ENCODE assay signal across 19 cellular contexts in genomic region chr9:16145196-16145950, GRCh38.
DNase-seq lines count a peak whose midpoint lies in the region; ATAC-seq, FAIRE-seq and TF ChIP-seq lines count a peak whose summit lies in the region.
"Had no signal": no experiment of that assay in that cellular context is flagged by ENCODE, and none has a peak within 500 bp of the region (broad histone marks: within the 10 kb centered on the region; RNA-seq: fewer than 3 reads in every experiment).

No MANE protein-coding gene starts in this region.

- H3K4me2 ChIP-seq in GM23338 = no peak overlapping the region
- no peak overlapping the region for H3K4me2 ChIP-seq in astrocyte (ENCODE audit: low read length)
- no peak overlapping the region for H3K4me2 ChIP-seq in mesendoderm (ENCODE audit: low read length)

- no peak overlapping the region for H2AK5ac ChIP-seq in mesendoderm (ENCODE audit: low read length)

- H3K27me3 ChIP-seq in GM23338 (ENCODE audit: insufficient read depth) = no peaks in the 10 kb centered on the region
- no peaks in the 10 kb centered on the region for H3K27me3 ChIP-seq in astrocyte (ENCODE audit: insufficient read depth, low read length)
- H3K27me3 ChIP-seq in mesendoderm (ENCODE audit: insufficient read depth, low read length, poor library complexity) = no peaks in the 10 kb centered on the region
- no peaks in the 10 kb centered on the region for H3K27me3 ChIP-seq in esophagus squamous epithelium
- H3K27me3 ChIP-seq: heart left ventricle, Peyer's patch, right atrium auricular region had no signal

- no peak overlapping the region for H2BK15ac ChIP-seq in mesendoderm (replicated peaks; ENCODE audit: low read depth)

- H3K56ac ChIP-seq in mesendoderm (ENCODE audit: low read length) = no peak overlapping the region

- no peaks in the 10 kb centered on the region for H3F3A ChIP-seq in GM23338 (replicated peaks; ENCODE audit: low read depth)

- TF ChIP-seq POLR2A in esophagus squamous epithelium (IDR thresholded peaks at IDR 0.05) = no peak

- no peak overlapping the region for H4K8ac ChIP-seq in mesendoderm (ENCODE audit: low read depth, low read length)

- no peak overlapping the region for H4K5ac ChIP-seq in mesendoderm (ENCODE audit: low read length)

- peak; percentile 32 for DNase-seq in A172 (ENCODE audit: low spot score)
- DNase-seq in GM23338 (ENCODE audit: low spot score) = no peak
- DNase-seq in astrocyte (ENCODE audit: low read depth) = peak; percentile 67
- DNase-seq in mesendoderm = peak; percentile 47
- no peak for DNase-seq in esophagus squamous epithelium (lab: John Stamatoyannopoulos, UW)
- no peak for DNase-seq in superior temporal gyrus (ENCODE audit: extremely low spot score)
- no peak for DNase-seq in cerebellar nuclear complex (lab: John Stamatoyannopoulos, UW)
- DNase-seq: activated CD4-positive, alpha-beta T cell treated with anti-CD3 and anti-CD28 coated beads, Interleukin-2, amount 50 U/mL, for 4 hours; activated naive CD4-positive, alpha-beta T cell treated with anti-CD3 and anti-CD28 coated beads, Interleukin-2, amount 50 U/mL, for 16 hours; activated T-cell treated with anti-CD3 and anti-CD28 coated beads, Interleukin-2, amount 50 U/mL, for 1 hour; CD4-positive, alpha-beta memory T cell; heart left ventricle; NCI-H2081; NCI-H774; Peyer's patch had no signal

- no peak for FAIRE-seq in astrocyte (lab: Jason Lieb, UNC)

- H3K79me1 ChIP-seq in mesendoderm (ENCODE audit: low read length) = no peaks in the 10 kb centered on the region

- no peak overlapping the region for H3K4ac ChIP-seq in mesendoderm (ENCODE audit: low read depth, low read length)

- intact Hi-C loops in esophagus squamous epithelium (cut with DNase I) = no loop called here

- H3K4me3 ChIP-seq in GM23338 = no peak overlapping the region
- H3K4me3 ChIP-seq in astrocyte (ENCODE audit: insufficient read depth, low read depth, low read length) = no peak overlapping the region
- no peak overlapping the region for H3K4me3 ChIP-seq in mesendoderm (ENCODE audit: low read length)
- H3K4me3 ChIP-seq in esophagus squamous epithelium = no peak overlapping the region
- H3K4me3 ChIP-seq: heart left ventricle, Peyer's patch, right atrium auricular region had no signal

- H3K9ac ChIP-seq in astrocyte (ENCODE audit: low read length) (no peak overlapping the region), mesendoderm (ENCODE audit: low read length) (no peak overlapping the region)

- no peak overlapping the region for H2BK120ac ChIP-seq in mesendoderm (ENCODE audit: low read depth, low read length)

- H2AFZ ChIP-seq in GM23338 = no peak overlapping the region
- no peak overlapping the region for H2AFZ ChIP-seq in astrocyte (ENCODE audit: low read depth, low read length)

- H3K36me3 Mint-ChIP-seq in GM23338 (ENCODE audit: low read depth) (no peaks in the 10 kb centered on the region), astrocyte (ENCODE audit: low read depth, unreplicated experiment) (no peaks in the 10 kb centered on the region)
- H3K36me3 Mint-ChIP-seq: CD4-positive, alpha-beta memory T cell; memory B cell had no signal

- no peaks in the 10 kb centered on the region for H3K9me2 ChIP-seq in GM23338 (ENCODE audit: insufficient read depth)

- peaks cover 5% of the 10 kb centered on the region for H3K4me1 Mint-ChIP-seq in GM23338
- peaks cover 29% of the 10 kb centered on the region for H3K4me1 Mint-ChIP-seq in astrocyte (ENCODE audit: low read depth, unreplicated experiment)
- H3K4me1 Mint-ChIP-seq: CD4-positive, alpha-beta memory T cell; memory B cell had no signal

- no CpG with 5 or more reads among the region's 8 CpGs for WGBS in mesendoderm (ENCODE audit: extremely low coverage, insufficient coverage, low lambda C conversion rate)
- WGBS in esophagus squamous epithelium, 2 donors = 80 to 84% methylated on average over 7 to 8 of the region's 8 CpGs

- H3K18ac ChIP-seq in mesendoderm (ENCODE audit: low read length) = no peak overlapping the region

- no peak overlapping the region for H3K4me3 Mint-ChIP-seq in GM23338
- H3K4me3 Mint-ChIP-seq in astrocyte (ENCODE audit: unreplicated experiment) = no peak overlapping the region
- H3K4me3 Mint-ChIP-seq: CD4-positive, alpha-beta memory T cell; memory B cell had no signal

- H2BK5ac ChIP-seq in mesendoderm (ENCODE audit: low read length) = no peak overlapping the region

- H3K27me3 Mint-ChIP-seq in GM23338 (ENCODE audit: insufficient read depth, low read depth, poor library complexity) = no peaks in the 10 kb centered on the region
- no peaks in the 10 kb centered on the region for H3K27me3 Mint-ChIP-seq in astrocyte (ENCODE audit: low read depth, unreplicated experiment)
- H3K27me3 Mint-ChIP-seq: CD4-positive, alpha-beta memory T cell; memory B cell had no signal

- TF ChIP-seq CTCF in GM23338 (conservative IDR thresholded peaks at IDR 0.05; ENCODE audit: low read depth in 2 of 2) (no peak), astrocyte (IDR thresholded peaks at IDR 0.05; ENCODE audit: insufficient read depth, low read depth, low read length) (no peak), esophagus squamous epithelium (IDR thresholded peaks at IDR 0.05) (no peak)

- H3K79me2 ChIP-seq in GM23338 (replicated peaks; ENCODE audit: insufficient read depth) (no peaks in the 10 kb centered on the region), astrocyte (ENCODE audit: insufficient read depth, low read length) (no peaks in the 10 kb centered on the region), mesendoderm (ENCODE audit: control insufficient read depth, insufficient read depth, low read length) (no peaks in the 10 kb centered on the region)

- H3K4me1 ChIP-seq in GM23338 (ENCODE audit: insufficient read depth) = no peaks in the 10 kb centered on the region
- H3K4me1 ChIP-seq in astrocyte (ENCODE audit: insufficient read depth, low read length) = peaks cover 30% of the 10 kb centered on the region
- no peaks in the 10 kb centered on the region for H3K4me1 ChIP-seq in mesendoderm (ENCODE audit: control insufficient read depth, low read depth, low read length)
- H3K4me1 ChIP-seq in esophagus squamous epithelium = peaks cover 0 to 18% (median 4%) of the 10 kb centered on the region in 3 donors
- H3K4me1 ChIP-seq: Peyer's patch, right atrium auricular region had no signal

- H4K20me1 ChIP-seq in GM23338 (replicated peaks; ENCODE audit: insufficient read depth) (no peaks in the 10 kb centered on the region), astrocyte (ENCODE audit: insufficient read depth, low read length) (no peaks in the 10 kb centered on the region)

- H3K27ac ChIP-seq in GM23338 (ENCODE audit: low read depth) (no peak overlapping the region), astrocyte (ENCODE audit: low read depth, low read length) (peak overlapping the region; percentile 38), mesendoderm (ENCODE audit: low read depth, low read length) (no peak overlapping the region), esophagus squamous epithelium (no peak overlapping the region)
- H3K27ac ChIP-seq: heart left ventricle, HL-60, Peyer's patch, right atrium auricular region had no signal

- H3K9me3 ChIP-seq in astrocyte (ENCODE audit: insufficient read depth, low read depth, low read length) = no peaks in the 10 kb centered on the region
- no peaks in the 10 kb centered on the region for H3K9me3 ChIP-seq in esophagus squamous epithelium
- H3K9me3 ChIP-seq: Peyer's patch, right atrium auricular region had no signal

- H3K9me3 Mint-ChIP-seq in GM23338 (no peaks in the 10 kb centered on the region), astrocyte (ENCODE audit: unreplicated experiment) (no peaks in the 10 kb centered on the region)

- H3K27ac Mint-ChIP-seq in GM23338 = peak overlapping the region; percentile 68; the same call in 1 of the 2 replicates
- peak overlapping the region; percentile 68 for H3K27ac Mint-ChIP-seq in astrocyte (ENCODE audit: unreplicated experiment)
- H3K27ac Mint-ChIP-seq: CD4-positive, alpha-beta memory T cell; memory B cell had no signal

- H3K36me3 ChIP-seq in GM23338 (ENCODE audit: insufficient read depth) (no peaks in the 10 kb centered on the region), astrocyte (ENCODE audit: insufficient read depth, low read length) (no peaks in the 10 kb centered on the region), mesendoderm (ENCODE audit: control insufficient read depth, insufficient read depth, low read length) (no peaks in the 10 kb centered on the region), esophagus squamous epithelium (no peaks in the 10 kb centered on the region)
- H3K36me3 ChIP-seq: heart left ventricle, Peyer's patch, right atrium auricular region had no signal

- ATAC-seq in GM23338 (no peak), GM19397 (IDR thresholded peaks at IDR 0.05; ENCODE audit: unreplicated experiment) (no peak)
- ATAC-seq: heart left ventricle had no signal

- H3K23ac ChIP-seq in mesendoderm (ENCODE audit: low read length) = no peak overlapping the region

TF ChIP-seq in GM23338, 12 proteins besides CTCF, POLR2A, EP300 and RAD21:
- TF ChIP-seq JUNB (IDR thresholded peaks at IDR 0.05; ENCODE audit: unreplicated experiment) = no peak

Comparison
In these comparisons a context has a peak if more than half of its experiments do, and no peak if none do; other contexts are left out.
1. DNase-seq: peak in A172 (single experiment), astrocyte (single experiment) and mesendoderm (single experiment); none in GM23338 (single experiment), esophagus squamous epithelium (single experiment), superior temporal gyrus (single experiment) and cerebellar nuclear complex (0 of 2).